In the genomic region with DNA sequence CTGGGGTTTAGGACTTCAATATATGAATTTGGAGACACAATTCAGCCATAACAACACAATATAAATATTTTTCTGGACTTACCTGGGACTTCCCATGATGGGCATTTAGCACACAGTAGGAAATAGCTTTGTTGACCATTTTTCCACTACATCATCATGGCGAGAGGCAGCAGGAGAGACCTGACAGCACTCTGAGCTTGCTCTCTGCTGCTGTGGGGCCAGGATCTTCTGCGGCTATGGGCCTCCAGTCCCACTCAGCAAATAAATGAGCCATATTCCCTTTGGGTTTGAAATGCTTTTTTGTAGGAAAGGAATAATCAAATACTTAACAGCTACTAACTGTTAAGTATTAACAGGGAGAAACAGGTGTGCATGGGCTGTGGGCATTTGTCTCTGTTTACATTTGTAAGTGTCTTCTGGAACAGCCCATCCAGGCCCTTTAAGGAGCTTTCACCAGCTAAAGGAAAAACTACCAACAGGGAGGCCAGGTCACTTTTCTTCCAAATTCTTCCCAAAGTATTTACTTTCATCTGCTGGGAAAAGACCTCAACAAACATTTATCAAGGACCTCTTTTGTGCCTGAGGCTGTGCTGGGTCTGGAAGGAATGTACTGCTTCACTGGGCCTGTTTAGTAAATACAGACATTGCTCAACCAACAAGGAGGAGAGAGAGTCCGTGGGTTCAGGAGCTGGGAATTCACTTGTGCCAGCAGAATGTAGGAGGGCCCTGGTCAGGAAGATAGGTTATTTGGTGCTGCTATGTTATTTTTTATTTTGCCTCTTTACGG, we compare ENCODE assay signal across 22 cellular contexts.
DNase-seq lines count a peak whose midpoint lies in the region; FAIRE-seq and TF ChIP-seq lines count a peak whose summit lies in the region.
"Had no signal": no experiment of that assay in that cellular context is flagged by ENCODE, and none has a peak within 500 bp of the region (broad histone marks: within the 10 kb centered on the region; RNA-seq: fewer than 3 reads in every experiment).

No MANE protein-coding gene starts in this region.

- peaks cover 7% of the 10 kb centered on the region for H3K9me3 Mint-ChIP-seq in progenitor cell of endocrine pancreas (ENCODE audit: low read depth)
- H3K9me3 Mint-ChIP-seq: activated CD4-positive, alpha-beta memory T cell treated with anti-CD3 and anti-CD28 coated beads, Interleukin-2, amount 10 ng/mL, durations not matched to agents 7 days and 5 days; CD14-positive monocyte had no signal

- no peaks in the 10 kb centered on the region for H3K27me3 Mint-ChIP-seq in progenitor cell of endocrine pancreas

- H3K4me3 Mint-ChIP-seq in progenitor cell of endocrine pancreas (ENCODE audit: low read depth): no peak overlapping the region
- H3K4me3 Mint-ChIP-seq: activated CD4-positive, alpha-beta memory T cell treated with anti-CD3 and anti-CD28 coated beads, Interleukin-2, amount 10 ng/mL, durations not matched to agents 7 days and 5 days; CD14-positive monocyte; endodermal cell had no signal

- peaks cover 41% of the 10 kb centered on the region for H3K4me1 Mint-ChIP-seq in progenitor cell of endocrine pancreas (ENCODE audit: low read depth)

- no peak for FAIRE-seq in D721Med (lab: Jason Lieb, UNC)
- FAIRE-seq: colon had no signal

- H3K27ac Mint-ChIP-seq in progenitor cell of endocrine pancreas: peak overlapping the region; percentile 40
- H3K27ac Mint-ChIP-seq: activated CD4-positive, alpha-beta memory T cell treated with anti-CD3 and anti-CD28 coated beads, Interleukin-2, amount 10 ng/mL, durations not matched to agents 7 days and 5 days; CD14-positive monocyte; endodermal cell had no signal

- no peak overlapping the region for H3K27ac ChIP-seq in substantia nigra (ENCODE audit: low read depth, low read length, poor library complexity, severe bottlenecking)
- H3K27ac ChIP-seq: left ventricle myocardium inferior, spleen, tibial nerve had no signal

- DNase-seq in DMS53 (lab: John Stamatoyannopoulos, UW): peak; percentile 72
- DNase-seq in NCI-H345 treated with DMSO at 0.1 percent for 48 hours (lab: John Stamatoyannopoulos, UW; ENCODE audit: unreplicated experiment): peak; percentile 18
- DNase-seq in kidney glomerular epithelial cell (lab: John Stamatoyannopoulos, UW): peak; percentile 17
- DNase-seq in progenitor cell of endocrine pancreas (ENCODE audit: low spot score, unreplicated experiment): no peak
- no peak for DNase-seq in HuH-7 (ENCODE audit: low spot score)
- no peak for DNase-seq in D721Med (ENCODE audit: insufficient read length, low spot score)
- DNase-seq in DMS153 treated with DMSO at 0.1 percent for 48 hours (lab: John Stamatoyannopoulos, UW; ENCODE audit: unreplicated experiment): no peak
- no peak for DNase-seq in substantia nigra (lab: John Stamatoyannopoulos, UW)
- DNase-seq: activated CD4-positive, alpha-beta memory T cell treated with anti-CD3 and anti-CD28 coated beads, Interleukin-2, amount 10 ng/mL, durations not matched to agents 7 days and 5 days; activated effector memory CD4-positive, alpha-beta T cell treated with anti-CD3 and anti-CD28 coated beads, Interleukin-2, amount 50 U/mL, for 16 hours; DMS 273 treated with DMSO at 0.1 percent for 48 hours; glutamatergic neuron; left ventricle myocardium inferior; NCI-H1436 treated with DMSO at 0.1 percent for 48 hours; SHP77; spleen; stimulated activated CD4-positive, alpha-beta T cell treated with anti-CD3 and anti-CD28 coated beads, Interleukin-4, amount 100 ng/mL, for 24 hours; stimulated activated naive CD8-positive, alpha-beta T cell treated with anti-CD3 and anti-CD28 coated beads, Interleukin-15, Interleukin-2, amounts not matched to agents 100 U/mL and 50 U/mL, for 24 hours had no signal

- no peaks in the 10 kb centered on the region for H3K36me3 Mint-ChIP-seq in progenitor cell of endocrine pancreas (ENCODE audit: insufficient read depth)
- H3K36me3 Mint-ChIP-seq: CD14-positive monocyte had no signal

- no peak for TF ChIP-seq CTCF in progenitor cell of endocrine pancreas (IDR thresholded peaks at IDR 0.05; ENCODE audit: unreplicated experiment)
- no peak for TF ChIP-seq CTCF in D721Med (IDR thresholded peaks at IDR 0.05; ENCODE audit: insufficient read depth, missing control alignments)

Comparison
In these comparisons a context has a peak if more than half of its experiments do, and no peak if none do; other contexts are left out.
1. DNase-seq: peak in DMS53 (single experiment), NCI-H345 treated with DMSO at 0.1 percent for 48 hours (single experiment) and kidney glomerular epithelial cell (single experiment); none in progenitor cell of endocrine pancreas (single experiment), HuH-7 (single experiment), D721Med (single experiment), DMS153 treated with DMSO at 0.1 percent for 48 hours (single experiment) and substantia nigra (0 of 49).